In genomic region chr17:2401426-2402221, GRCh38 we compare ENCODE assay signal across 8 cellular contexts. TPM values are rescaled to one million over a fixed set of nuclear protein-coding genes. Genes with fewer than 3 reads are reported as not detected.
DNase-seq lines count a peak whose midpoint lies in the region; ATAC-seq and TF ChIP-seq lines count a peak whose summit lies in the region.

No MANE protein-coding gene starts in this region.

- peaks cover 25 to 47% (median 35%) of the 10 kb centered on the region in 4 donors for H3K4me1 Mint-ChIP-seq in naive thymus-derived CD8-positive, alpha-beta T cell
- H3K4me1 Mint-ChIP-seq in stimulated activated naive B cell treated with anti-CD40 and anti-IgM and Interleukin-4, amounts not matched to agents 10 μg/mL and 1 μg/mL and 100 μg/mL, for 72 hours, result peaks cover 41 to 50% of the 10 kb centered on the region in 2 donors

- no peaks in the 10 kb centered on the region for H3K27me3 Mint-ChIP-seq in naive thymus-derived CD8-positive, alpha-beta T cell
- H3K27me3 Mint-ChIP-seq in stimulated activated naive B cell treated with anti-CD40 and anti-IgM and Interleukin-4, amounts not matched to agents 10 μg/mL and 1 μg/mL and 100 μg/mL, for 72 hours, result no peaks in the 10 kb centered on the region

- CTCF ChIA-PET in RWPE1 (lab: Yijun Ruan, JAX), result interaction anchor here (0.8 to 2.3 kb wide), 3 partner anchors 19 to 1794 kb away, joined by 3 to 7 read pairs (median 6); no protein-coding TSS in a partner anchor

- peak overlapping the region; percentile 92 to 100 (median 100) for H3K27ac Mint-ChIP-seq in naive thymus-derived CD8-positive, alpha-beta T cell
- H3K27ac Mint-ChIP-seq in stimulated activated naive B cell treated with anti-CD40 and anti-IgM and Interleukin-4, amounts not matched to agents 10 μg/mL and 1 μg/mL and 100 μg/mL, for 72 hours, result peak overlapping the region; percentile 99

- H3K36me3 Mint-ChIP-seq in naive thymus-derived CD8-positive, alpha-beta T cell, result peaks cover 0 to 9% (median 0%) of the 10 kb centered on the region in 3 donors
- H3K36me3 Mint-ChIP-seq in stimulated activated naive B cell treated with anti-CD40 and anti-IgM and Interleukin-4, amounts not matched to agents 10 μg/mL and 1 μg/mL and 100 μg/mL, for 72 hours, result peaks cover 8 to 14% of the 10 kb centered on the region in 2 donors

- DNase-seq in DMS79 treated with DMSO at 0.1 percent for 48 hours (lab: John Stamatoyannopoulos, UW) (peak; percentile 98), GOT3 (lab: John Stamatoyannopoulos, UW) (peak; percentile 99), LoVo (ENCODE audit: low spot score) (peak; percentile 99), RWPE1 (ENCODE audit: low spot score) (peak; percentile 93), fibroblast of peridontal ligament (ENCODE audit: extremely low read depth) (peak; percentile 99)
- DNase-seq in activated effector memory CD4-positive, alpha-beta T cell treated with Interleukin-2 at 50 U/mL for 16 hours, result peak; percentile 99
- DNase-seq in naive thymus-derived CD8-positive, alpha-beta T cell, result peak; percentile 98 to 100 (median 99)
- DNase-seq in stimulated activated naive B cell treated with anti-CD40 and anti-IgM and Interleukin-4, amounts not matched to agents 10 μg/mL and 1 μg/mL and 100 μg/mL, for 72 hours, result peak; percentile 100

- H3K4me3 Mint-ChIP-seq in naive thymus-derived CD8-positive, alpha-beta T cell, result peak overlapping the region; percentile 92 to 100 (median 94)
- peak overlapping the region; percentile 85 to 90 for H3K4me3 Mint-ChIP-seq in stimulated activated naive B cell treated with anti-CD40 and anti-IgM and Interleukin-4, amounts not matched to agents 10 μg/mL and 1 μg/mL and 100 μg/mL, for 72 hours

- TF ChIP-seq CTCF in RWPE1 (conservative IDR thresholded peaks at IDR 0.05; ENCODE audit: low read depth), result no peak

- H3K9me3 Mint-ChIP-seq in naive thymus-derived CD8-positive, alpha-beta T cell, result peaks cover 0 to 3% (median 0%) of the 10 kb centered on the region in 9 donors
- no peaks in the 10 kb centered on the region for H3K9me3 Mint-ChIP-seq in stimulated activated naive B cell treated with anti-CD40 and anti-IgM and Interleukin-4, amounts not matched to agents 10 μg/mL and 1 μg/mL and 100 μg/mL, for 72 hours

- peak; percentile 57 to 65 for ATAC-seq in naive thymus-derived CD8-positive, alpha-beta T cell
- peak; percentile 61 to 64 for ATAC-seq in stimulated activated naive B cell treated with anti-CD40 and anti-IgM and Interleukin-4, amounts not matched to agents 10 μg/mL and 1 μg/mL and 100 μg/mL, for 72 hours (replicated peaks)

- POLR2A ChIA-PET in RWPE1 (lab: Yijun Ruan, JAX; ENCODE audit: low non-redundant PET), result interaction anchor here (1.2 kb wide), 1 partner anchor 9 kb away, joined by 4 read pairs; no protein-coding TSS in a partner anchor
- POLR2A ChIA-PET in naive thymus-derived CD8-positive, alpha-beta T cell (lab: Charles Lee), result interaction anchor here (0.6 to 5.1 kb wide), 16 partner anchors 10 to 1741 kb away, joined by 3 to 66 read pairs (median 4); partner anchors contain the start of genes CYB5D2, METTL16, PRPF8 and SGSM2

- peak overlapping the region; percentile 99 for H3K27ac ChIP-seq in RWPE1

RNA-seq across cellular contexts. Expression of gene MNT, which starts 0.8 kb away (rescaled TPM):
- total RNA-seq in naive thymus-derived CD8-positive, alpha-beta T cell, result 10 to 100 TPM; 60.8 to 67.4 TPM
- polyA plus RNA-seq in naive thymus-derived CD8-positive, alpha-beta T cell, result under 1 TPM; 0.73 to 0.96 (median 0.79) TPM

Comparison
In these comparisons a context has a peak if more than half of its experiments do, and no peak if none do; other contexts are left out.
1. Peak in every context shown above with its lines: DNase-seq, ATAC-seq and H3K27ac ChIP-seq.